ENCODE assay signal across 8 cellular contexts in genomic region chr6:21438986-21439352, GRCh38.
DNase-seq lines count a peak whose midpoint lies in the region; ATAC-seq and TF ChIP-seq lines count a peak whose summit lies in the region.

No MANE protein-coding gene starts in this region.

- ATAC-seq in GM18502 (IDR thresholded peaks at IDR 0.05; ENCODE audit: poor library complexity, unreplicated experiment) (peak; percentile 67), GM21576 (IDR thresholded peaks at IDR 0.05; ENCODE audit: unreplicated experiment) (peak; percentile 48), HG03565 (IDR thresholded peaks at IDR 0.05; ENCODE audit: unreplicated experiment) (peak; percentile 38)

- in situ Hi-C loops in astrocyte of the cerebellum (cut with HindIII; ENCODE audit: low sequenced_read_pairs) = no loop called here

- DNase-seq in astrocyte of the cerebellum (ENCODE audit: low read depth) (peak; percentile 13), LoVo (ENCODE audit: low spot score) (no peak), GM03348 (ENCODE audit: low spot score) (no peak), SHP77 treated with DMSO at 0.1 percent for 48 hours (lab: John Stamatoyannopoulos, UW) (no peak)
- DNase-seq in activated naive CD4-positive, alpha-beta T cell (lab: John Stamatoyannopoulos, UW) = no peak

- no peak overlapping the region for H3K4me3 ChIP-seq in astrocyte of the cerebellum (ENCODE audit: low read depth, low read length)

- no peak for TF ChIP-seq CTCF in astrocyte of the cerebellum (IDR thresholded peaks at IDR 0.05; ENCODE audit: low read depth, low read length, missing control alignments)
